ENCODE assay signal across 1 cellular context in genomic region chr9:86282077-86282978, GRCh38.
TF ChIP-seq lines count a peak whose summit lies in the region.

Gene ISCA1, minus strand, starts transcription at chr9:86282538. Its CDS starts 80 bp downstream, at chr9:86282458.

TF ChIP-seq in HEK293, 187 proteins besides CTCF, POLR2A, EP300 and RAD21 (continued from another document and continues in another):
- TF ChIP-seq ZNF488 (tag by site-specific recombination; IDR thresholded peaks at IDR 0.05) (no peak), ZFP37 (tag by site-specific recombination; IDR thresholded peaks at IDR 0.05) (peak; percentile 61; the same call in 1 of the 2 replicates), GLI4 (tag by site-specific recombination; IDR thresholded peaks at IDR 0.05) (peak; percentile 34; the same call in 1 of the 2 replicates), ZBTB21 (tag by site-specific recombination; IDR thresholded peaks at IDR 0.05) (peak; percentile 99), MEIS1 (CRISPR knock-in tag; IDR thresholded peaks at IDR 0.05; ENCODE audit: borderline replicate concordance) (peak; percentile 43; the same call in 1 of the 2 replicates), ZSCAN4 (tag by site-specific recombination; IDR thresholded peaks at IDR 0.05) (no peak), ZNF140 (tag by site-specific recombination; IDR thresholded peaks at IDR 0.05) (no peak), ZNF837 (tag by site-specific recombination; IDR thresholded peaks at IDR 0.05) (no peak), MZF1 (tag by site-specific recombination; IDR thresholded peaks at IDR 0.05; ENCODE audit: borderline replicate concordance) (no peak), ZNF518A (tag by site-specific recombination; conservative IDR thresholded peaks at IDR 0.05; ENCODE audit: low read depth) (no peak; the same call in 1 of the 2 replicates), ZBTB17 (tag by site-specific recombination; IDR thresholded peaks at IDR 0.05) (peak; percentile 99; the same call in 1 of the 2 replicates), ZNF155 (tag by site-specific recombination; IDR thresholded peaks at IDR 0.05) (no peak), ZIC2 (tag by site-specific recombination; IDR thresholded peaks at IDR 0.05) (peak; percentile 79), ZNF169 (tag by site-specific recombination; IDR thresholded peaks at IDR 0.05) (0 out of 2 replicates have a peak, but pooled peaks have one; percentile 16), ZSCAN5A (tag by site-specific recombination; IDR thresholded peaks at IDR 0.05) (peak; percentile 39; the same call in 1 of the 2 replicates), ZFP41 (tag by site-specific recombination; IDR thresholded peaks at IDR 0.05; ENCODE audit: borderline replicate concordance) (no peak), SALL2 (tag by site-specific recombination; IDR thresholded peaks at IDR 0.05; ENCODE audit: borderline replicate concordance) (no peak), ZNF16 (tag by site-specific recombination; IDR thresholded peaks at IDR 0.05; ENCODE audit: low read depth) (no peak), ZBTB7A (tag by site-specific recombination; IDR thresholded peaks at IDR 0.05; ENCODE audit: low read depth) (no peak; the same call in none of the 2 replicates), ZNF404 (tag by site-specific recombination; IDR thresholded peaks at IDR 0.05) (no peak), ZNF658 (tag by site-specific recombination; IDR thresholded peaks at IDR 0.05) (no peak), ZNF629 (tag by site-specific recombination; IDR thresholded peaks at IDR 0.05) (peak; percentile 100), ZNF394 (tag by site-specific recombination; IDR thresholded peaks at IDR 0.05; ENCODE audit: borderline replicate concordance) (peak; percentile 92), TRIM28 (IDR thresholded peaks at IDR 0.05; ENCODE audit: borderline replicate concordance, low read length) (no peak), INSM2 (tag by site-specific recombination; IDR thresholded peaks at IDR 0.05) (peak; percentile 92), ZNF433 (tag by site-specific recombination; IDR thresholded peaks at IDR 0.05; ENCODE audit: low read depth) (no peak), ZNF23 (tag by site-specific recombination; IDR thresholded peaks at IDR 0.05; ENCODE audit: borderline replicate concordance) (no peak), ZNF391 (tag by site-specific recombination; IDR thresholded peaks at IDR 0.05; ENCODE audit: borderline replicate concordance, low read depth) (peak; percentile 34; the same call in 1 of the 2 replicates), ZNF148 (tag by site-specific recombination; IDR thresholded peaks at IDR 0.05; ENCODE audit: borderline replicate concordance) (no peak), ZSCAN30 (tag by site-specific recombination; IDR thresholded peaks at IDR 0.05) (peak; percentile 58), ZNF26 (tag by site-specific recombination; IDR thresholded peaks at IDR 0.05) (no peak), ZNF138 (tag by site-specific recombination; IDR thresholded peaks at IDR 0.05; ENCODE audit: borderline replicate concordance) (no peak), ZNF341 (tag by site-specific recombination; IDR thresholded peaks at IDR 0.05; ENCODE audit: low read depth) (peak; percentile 91), BCL6B (tag by site-specific recombination; IDR thresholded peaks at IDR 0.05) (no peak), PRDM10 (tag by site-specific recombination; IDR thresholded peaks at IDR 0.05) (peak; percentile 68), SP2 (tag by site-specific recombination; IDR thresholded peaks at IDR 0.05) (peak; percentile 77), ZNF239 (tag by site-specific recombination; IDR thresholded peaks at IDR 0.05) (no peak)
